In the genomic region with DNA sequence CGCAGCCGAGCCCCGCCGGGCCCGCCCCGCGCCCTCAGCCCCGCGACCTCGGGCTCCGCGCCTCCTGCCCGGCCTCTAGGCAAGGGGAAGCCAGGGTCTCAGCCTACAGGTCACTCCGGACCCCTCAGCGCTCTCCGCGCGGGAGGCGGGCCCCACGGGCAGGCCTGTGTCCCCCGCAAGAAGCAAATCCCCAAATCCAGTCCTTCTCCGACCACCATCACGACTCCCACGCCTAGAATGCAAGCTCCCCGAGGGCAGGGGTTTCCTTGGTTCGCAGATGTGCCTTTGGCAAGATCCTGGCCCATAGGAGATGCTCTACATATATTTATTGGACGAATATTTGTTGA, we compare ENCODE assay signal across 9 cellular contexts. TPM values are rescaled to one million over a fixed set of nuclear protein-coding genes. Genes with fewer than 3 reads are reported as not detected.
DNase-seq lines count a peak whose midpoint lies in the region; ATAC-seq and TF ChIP-seq lines count a peak whose summit lies in the region.
"Had no signal": no experiment of that assay in that cellular context is flagged by ENCODE, and none has a peak within 500 bp of the region (broad histone marks: within the 10 kb centered on the region; RNA-seq: fewer than 3 reads in every experiment).

No MANE protein-coding gene starts in this region.

- H3K36me3 ChIP-seq in colonic mucosa (no peaks in the 10 kb centered on the region), muscle layer of colon (ENCODE audit: insufficient read depth, low read length) (peaks cover 15% of the 10 kb centered on the region), upper lobe of left lung (peaks cover 4 to 20% (median 12%) of the 10 kb centered on the region in 4 donors)

- H3K9me3 ChIP-seq in colonic mucosa (no peaks in the 10 kb centered on the region), muscle layer of colon (ENCODE audit: low read length) (no peaks in the 10 kb centered on the region), upper lobe of left lung (peaks cover 0 to 10% (median 4%) of the 10 kb centered on the region in 4 donors)

- H3K4me1 ChIP-seq in colonic mucosa (no peaks in the 10 kb centered on the region), muscle layer of colon (ENCODE audit: insufficient read depth, low read length) (peaks cover 8% of the 10 kb centered on the region), upper lobe of left lung (peaks cover 0 to 19% (median 12%) of the 10 kb centered on the region in 4 donors)

- TF ChIP-seq EP300 in upper lobe of left lung (IDR thresholded peaks at IDR 0.05) = no peak

- H3K4me1 Mint-ChIP-seq in activated naive CD4-positive, alpha-beta T cell treated with anti-CD3 and anti-CD28 coated beads, Interleukin-2, amount 10 ng/mL, durations not matched to agents 7 days and 5 days = peaks cover 2% of the 10 kb centered on the region

- peak overlapping the region; percentile 27 for H3K4me3 ChIP-seq in colonic mucosa
- peak overlapping the region; percentile 71 to 73 for H3K4me3 ChIP-seq in muscle layer of colon (ENCODE audit: low read depth in 1 of 2, low read length in 2 of 2)
- peak overlapping the region in 3 of 4 donors; percentile 62 to 77 (median 74) for H3K4me3 ChIP-seq in upper lobe of left lung

- peak overlapping the region in 1 of 2 donors; percentile 84 for H3K9ac ChIP-seq in colonic mucosa (ENCODE audit: low read depth in 2 of 2, low read length in 2 of 2)
- H3K9ac ChIP-seq in muscle layer of colon (ENCODE audit: low read length) = no peak overlapping the region

- 14 to 22% methylated on average over 15 to 16 of the region's 27 CpGs for WGBS in upper lobe of left lung, 2 donors

- CTCF ChIA-PET in activated naive CD4-positive, alpha-beta T cell treated with anti-CD3 and anti-CD28 coated beads, Interleukin-2, amount 10 ng/mL, durations not matched to agents 7 days and 5 days (lab: Charles Lee) = no interaction called here

- H3K36me3 Mint-ChIP-seq in activated naive CD4-positive, alpha-beta T cell treated with anti-CD3 and anti-CD28 coated beads, Interleukin-2, amount 10 ng/mL, durations not matched to agents 7 days and 5 days = peaks cover 2% of the 10 kb centered on the region

- H3K27me3 Mint-ChIP-seq in activated naive CD4-positive, alpha-beta T cell treated with anti-CD3 and anti-CD28 coated beads, Interleukin-2, amount 10 ng/mL, durations not matched to agents 7 days and 5 days = peaks cover 48% of the 10 kb centered on the region

- no peak for DNase-seq in activated naive CD4-positive, alpha-beta T cell treated with anti-CD3 and anti-CD28 coated beads, Interleukin-2, amount 10 ng/mL, durations not matched to agents 7 days and 5 days
- DNase-seq in activated naive CD4-positive, alpha-beta T cell treated with anti-CD3 and anti-CD28 coated beads, Interleukin-2, amount 50 U/mL, for 16 hours = no peak
- DNase-seq in colonic mucosa = no peak
- no peak for DNase-seq in upper lobe of left lung
- no peak for DNase-seq in NCI-H226
- DNase-seq: central memory CD4-positive, alpha-beta T cell had no signal

- intact Hi-C loops in colonic mucosa (cut with DNase I) = loop anchor here (5.0 kb wide), 1 partner anchor 116 kb away; a partner anchor contains a TSS

- H3K9me3 Mint-ChIP-seq in activated naive CD4-positive, alpha-beta T cell treated with anti-CD3 and anti-CD28 coated beads, Interleukin-2, amount 10 ng/mL, durations not matched to agents 7 days and 5 days = peaks cover 3% of the 10 kb centered on the region

- H3K27ac ChIP-seq in colonic mucosa (peak overlapping the region; percentile 33), muscle layer of colon (ENCODE audit: low read depth, low read length) (peak overlapping the region; percentile 82), upper lobe of left lung (peak overlapping the region; percentile 88 to 94 (median 90))

- TF ChIP-seq POLR2A in upper lobe of left lung (IDR thresholded peaks at IDR 0.05) = no peak

- peak overlapping the region; percentile 51 for H3K4me3 Mint-ChIP-seq in activated naive CD4-positive, alpha-beta T cell treated with anti-CD3 and anti-CD28 coated beads, Interleukin-2, amount 10 ng/mL, durations not matched to agents 7 days and 5 days

- no peak for ATAC-seq in upper lobe of left lung (ENCODE audit: low FRiP score in 2 of 2)
- ATAC-seq in HG03280 (IDR thresholded peaks at IDR 0.05; ENCODE audit: unreplicated experiment) = no peak
- ATAC-seq in GM18502 (IDR thresholded peaks at IDR 0.05; ENCODE audit: poor library complexity, unreplicated experiment) = no peak

- H3K27me3 ChIP-seq in colonic mucosa = no peaks in the 10 kb centered on the region
- no peaks in the 10 kb centered on the region for H3K27me3 ChIP-seq in muscle layer of colon (ENCODE audit: control insufficient read depth in 1 of 2, insufficient read depth in 2 of 2, low read length in 2 of 2)
- no peaks in the 10 kb centered on the region for H3K27me3 ChIP-seq in upper lobe of left lung

- H3K27ac Mint-ChIP-seq in activated naive CD4-positive, alpha-beta T cell treated with anti-CD3 and anti-CD28 coated beads, Interleukin-2, amount 10 ng/mL, durations not matched to agents 7 days and 5 days = no peak overlapping the region

- TF ChIP-seq CTCF in colonic mucosa (IDR thresholded peaks at IDR 0.05) (no peak), upper lobe of left lung (IDR thresholded peaks at IDR 0.05) (no peak)

RNA-seq across cellular contexts. Expression of a gene that starts 0.2 kb away (rescaled TPM):
- total RNA-seq in colonic mucosa = 10 to 100 TPM; 13.3 to 13.5 TPM
- 10 to 100 TPM; 13.4 to 31.3 (median 22.3) TPM for total RNA-seq in upper lobe of left lung

Comparison
In these comparisons a context has a peak if more than half of its experiments do, and no peak if none do; other contexts are left out.
1. H3K27ac ChIP-seq: peak in every context shown above with its lines; median percentile 90 in upper lobe of left lung; 82 in muscle layer of colon; 33 in colonic mucosa.